ENCODE assay signal across 1 cellular context in the genomic region with DNA sequence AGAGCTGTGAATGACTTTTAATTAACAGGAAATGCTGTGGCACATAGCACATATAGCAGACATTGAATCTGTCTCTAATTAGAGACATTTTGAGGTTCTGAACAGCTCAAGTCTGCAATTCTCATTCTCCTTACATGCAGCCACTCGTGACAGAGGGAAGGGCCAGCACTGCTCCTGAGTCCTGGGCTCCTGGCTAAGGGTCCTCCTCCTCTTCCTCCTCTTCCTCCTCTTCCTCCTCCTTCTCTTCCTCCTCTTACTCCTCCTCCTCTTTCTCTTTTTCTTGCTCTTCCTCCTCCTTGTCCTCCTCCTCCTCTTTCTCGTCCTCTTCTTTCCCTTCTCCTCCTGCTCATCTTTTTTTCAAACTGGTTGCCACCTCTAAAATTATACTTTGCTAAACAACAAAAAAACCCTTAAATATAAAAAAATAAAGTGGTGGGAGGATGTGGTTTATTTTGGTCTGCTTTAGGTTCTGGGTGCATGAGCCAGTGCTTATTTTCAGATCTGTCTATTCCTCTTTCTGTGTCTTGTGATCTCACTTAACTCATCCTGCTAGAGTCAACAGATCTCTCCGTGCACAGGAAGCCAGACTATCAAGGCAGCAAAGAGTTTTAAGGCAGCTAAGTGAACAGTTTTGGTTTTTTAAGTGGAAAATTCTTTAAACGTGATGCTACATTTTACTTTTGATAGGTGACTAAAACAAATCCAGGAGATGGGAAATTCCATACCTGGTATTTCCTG.
TF ChIP-seq lines count a peak whose summit lies in the region.

No MANE protein-coding gene starts in this region.

TF ChIP-seq in GM23338, 12 proteins besides CTCF, POLR2A, EP300 and RAD21 (continued from another document):
- TF ChIP-seq, protein P1, sequence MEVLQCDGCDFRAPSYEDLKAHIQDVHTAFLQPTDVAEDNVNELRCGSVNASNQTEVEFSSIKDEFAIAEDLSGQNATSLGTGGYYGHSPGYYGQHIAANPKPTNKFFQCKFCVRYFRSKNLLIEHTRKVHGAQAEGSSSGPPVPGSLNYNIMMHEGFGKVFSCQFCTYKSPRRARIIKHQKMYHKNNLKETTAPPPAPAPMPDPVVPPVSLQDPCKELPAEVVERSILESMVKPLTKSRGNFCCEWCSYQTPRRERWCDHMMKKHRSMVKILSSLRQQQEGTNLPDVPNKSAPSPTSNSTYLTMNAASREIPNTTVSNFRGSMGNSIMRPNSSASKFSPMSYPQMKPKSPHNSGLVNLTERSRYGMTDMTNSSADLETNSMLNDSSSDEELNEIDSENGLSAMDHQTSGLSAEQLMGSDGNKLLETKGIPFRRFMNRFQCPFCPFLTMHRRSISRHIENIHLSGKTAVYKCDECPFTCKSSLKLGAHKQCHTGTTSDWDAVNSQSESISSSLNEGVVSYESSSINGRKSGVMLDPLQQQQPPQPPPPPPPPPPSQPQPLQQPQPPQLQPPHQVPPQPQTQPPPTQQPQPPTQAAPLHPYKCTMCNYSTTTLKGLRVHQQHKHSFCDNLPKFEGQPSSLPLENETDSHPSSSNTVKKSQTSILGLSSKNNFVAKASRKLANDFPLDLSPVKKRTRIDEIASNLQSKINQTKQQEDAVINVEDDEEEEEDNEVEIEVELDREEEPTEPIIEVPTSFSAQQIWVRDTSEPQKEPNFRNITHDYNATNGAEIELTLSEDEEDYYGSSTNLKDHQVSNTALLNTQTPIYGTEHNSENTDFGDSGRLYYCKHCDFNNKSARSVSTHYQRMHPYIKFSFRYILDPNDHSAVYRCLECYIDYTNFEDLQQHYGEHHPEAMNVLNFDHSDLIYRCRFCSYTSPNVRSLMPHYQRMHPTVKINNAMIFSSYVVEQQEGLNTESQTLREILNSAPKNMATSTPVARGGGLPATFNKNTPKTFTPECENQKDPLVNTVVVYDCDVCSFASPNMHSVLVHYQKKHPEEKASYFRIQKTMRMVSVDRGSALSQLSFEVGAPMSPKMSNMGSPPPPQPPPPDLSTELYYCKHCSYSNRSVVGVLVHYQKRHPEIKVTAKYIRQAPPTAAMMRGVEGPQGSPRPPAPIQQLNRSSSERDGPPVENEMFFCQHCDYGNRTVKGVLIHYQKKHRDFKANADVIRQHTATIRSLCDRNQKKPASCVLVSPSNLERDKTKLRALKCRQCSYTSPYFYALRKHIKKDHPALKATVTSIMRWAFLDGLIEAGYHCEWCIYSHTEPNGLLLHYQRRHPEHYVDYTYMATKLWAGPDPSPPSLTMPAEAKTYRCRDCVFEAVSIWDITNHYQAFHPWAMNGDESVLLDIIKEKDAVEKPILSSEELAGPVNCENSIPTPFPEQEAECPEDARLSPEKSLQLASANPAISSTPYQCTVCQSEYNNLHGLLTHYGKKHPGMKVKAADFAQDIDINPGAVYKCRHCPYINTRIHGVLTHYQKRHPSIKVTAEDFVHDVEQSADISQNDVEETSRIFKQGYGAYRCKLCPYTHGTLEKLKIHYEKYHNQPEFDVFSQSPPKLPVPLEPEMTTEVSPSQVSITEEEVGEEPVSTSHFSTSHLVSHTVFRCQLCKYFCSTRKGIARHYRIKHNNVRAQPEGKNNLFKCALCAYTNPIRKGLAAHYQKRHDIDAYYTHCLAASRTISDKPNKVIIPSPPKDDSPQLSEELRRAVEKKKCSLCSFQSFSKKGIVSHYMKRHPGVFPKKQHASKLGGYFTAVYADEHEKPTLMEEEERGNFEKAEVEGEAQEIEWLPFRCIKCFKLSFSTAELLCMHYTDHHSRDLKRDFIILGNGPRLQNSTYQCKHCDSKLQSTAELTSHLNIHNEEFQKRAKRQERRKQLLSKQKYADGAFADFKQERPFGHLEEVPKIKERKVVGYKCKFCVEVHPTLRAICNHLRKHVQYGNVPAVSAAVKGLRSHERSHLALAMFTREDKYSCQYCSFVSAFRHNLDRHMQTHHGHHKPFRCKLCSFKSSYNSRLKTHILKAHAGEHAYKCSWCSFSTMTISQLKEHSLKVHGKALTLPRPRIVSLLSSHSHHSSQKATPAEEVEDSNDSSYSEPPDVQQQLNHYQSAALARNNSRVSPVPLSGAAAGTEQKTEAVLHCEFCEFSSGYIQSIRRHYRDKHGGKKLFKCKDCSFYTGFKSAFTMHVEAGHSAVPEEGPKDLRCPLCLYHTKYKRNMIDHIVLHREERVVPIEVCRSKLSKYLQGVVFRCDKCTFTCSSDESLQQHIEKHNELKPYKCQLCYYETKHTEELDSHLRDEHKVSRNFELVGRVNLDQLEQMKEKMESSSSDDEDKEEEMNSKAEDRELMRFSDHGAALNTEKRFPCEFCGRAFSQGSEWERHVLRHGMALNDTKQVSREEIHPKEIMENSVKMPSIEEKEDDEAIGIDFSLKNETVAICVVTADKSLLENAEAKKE (CRISPR knock-in tag; IDR thresholded peaks at IDR 0.05) = no peak
- TF ChIP-seq, protein P2, sequence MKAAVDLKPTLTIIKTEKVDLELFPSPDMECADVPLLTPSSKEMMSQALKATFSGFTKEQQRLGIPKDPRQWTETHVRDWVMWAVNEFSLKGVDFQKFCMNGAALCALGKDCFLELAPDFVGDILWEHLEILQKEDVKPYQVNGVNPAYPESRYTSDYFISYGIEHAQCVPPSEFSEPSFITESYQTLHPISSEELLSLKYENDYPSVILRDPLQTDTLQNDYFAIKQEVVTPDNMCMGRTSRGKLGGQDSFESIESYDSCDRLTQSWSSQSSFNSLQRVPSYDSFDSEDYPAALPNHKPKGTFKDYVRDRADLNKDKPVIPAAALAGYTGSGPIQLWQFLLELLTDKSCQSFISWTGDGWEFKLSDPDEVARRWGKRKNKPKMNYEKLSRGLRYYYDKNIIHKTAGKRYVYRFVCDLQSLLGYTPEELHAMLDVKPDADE (IDR thresholded peaks at IDR 0.05) = no peak
- no peak for TF ChIP-seq ZNF114 (CRISPR knock-in tag; IDR thresholded peaks at IDR 0.05)
- no peak for TF ChIP-seq NANOG (IDR thresholded peaks at IDR 0.05; ENCODE audit: borderline replicate concordance)
- no peak for TF ChIP-seq ZNF331 (CRISPR knock-in tag; IDR thresholded peaks at IDR 0.05; ENCODE audit: low read depth)
- TF ChIP-seq CREB1 (CRISPR knock-in tag; IDR thresholded peaks at IDR 0.05; ENCODE audit: low read depth) = no peak
- TF ChIP-seq, protein P3, sequence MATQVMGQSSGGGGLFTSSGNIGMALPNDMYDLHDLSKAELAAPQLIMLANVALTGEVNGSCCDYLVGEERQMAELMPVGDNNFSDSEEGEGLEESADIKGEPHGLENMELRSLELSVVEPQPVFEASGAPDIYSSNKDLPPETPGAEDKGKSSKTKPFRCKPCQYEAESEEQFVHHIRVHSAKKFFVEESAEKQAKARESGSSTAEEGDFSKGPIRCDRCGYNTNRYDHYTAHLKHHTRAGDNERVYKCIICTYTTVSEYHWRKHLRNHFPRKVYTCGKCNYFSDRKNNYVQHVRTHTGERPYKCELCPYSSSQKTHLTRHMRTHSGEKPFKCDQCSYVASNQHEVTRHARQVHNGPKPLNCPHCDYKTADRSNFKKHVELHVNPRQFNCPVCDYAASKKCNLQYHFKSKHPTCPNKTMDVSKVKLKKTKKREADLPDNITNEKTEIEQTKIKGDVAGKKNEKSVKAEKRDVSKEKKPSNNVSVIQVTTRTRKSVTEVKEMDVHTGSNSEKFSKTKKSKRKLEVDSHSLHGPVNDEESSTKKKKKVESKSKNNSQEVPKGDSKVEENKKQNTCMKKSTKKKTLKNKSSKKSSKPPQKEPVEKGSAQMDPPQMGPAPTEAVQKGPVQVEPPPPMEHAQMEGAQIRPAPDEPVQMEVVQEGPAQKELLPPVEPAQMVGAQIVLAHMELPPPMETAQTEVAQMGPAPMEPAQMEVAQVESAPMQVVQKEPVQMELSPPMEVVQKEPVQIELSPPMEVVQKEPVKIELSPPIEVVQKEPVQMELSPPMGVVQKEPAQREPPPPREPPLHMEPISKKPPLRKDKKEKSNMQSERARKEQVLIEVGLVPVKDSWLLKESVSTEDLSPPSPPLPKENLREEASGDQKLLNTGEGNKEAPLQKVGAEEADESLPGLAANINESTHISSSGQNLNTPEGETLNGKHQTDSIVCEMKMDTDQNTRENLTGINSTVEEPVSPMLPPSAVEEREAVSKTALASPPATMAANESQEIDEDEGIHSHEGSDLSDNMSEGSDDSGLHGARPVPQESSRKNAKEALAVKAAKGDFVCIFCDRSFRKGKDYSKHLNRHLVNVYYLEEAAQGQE (IDR thresholded peaks at IDR 0.05; ENCODE audit: unreplicated experiment) = no peak
- TF ChIP-seq JUNB (IDR thresholded peaks at IDR 0.05; ENCODE audit: unreplicated experiment) = no peak
- TF ChIP-seq EZH2 (IDR thresholded peaks at IDR 0.05; ENCODE audit: low read depth, unreplicated experiment) = no peak
TF ChIP-seq in GM23338: peak in this region for 0.
